In the genomic region with DNA sequence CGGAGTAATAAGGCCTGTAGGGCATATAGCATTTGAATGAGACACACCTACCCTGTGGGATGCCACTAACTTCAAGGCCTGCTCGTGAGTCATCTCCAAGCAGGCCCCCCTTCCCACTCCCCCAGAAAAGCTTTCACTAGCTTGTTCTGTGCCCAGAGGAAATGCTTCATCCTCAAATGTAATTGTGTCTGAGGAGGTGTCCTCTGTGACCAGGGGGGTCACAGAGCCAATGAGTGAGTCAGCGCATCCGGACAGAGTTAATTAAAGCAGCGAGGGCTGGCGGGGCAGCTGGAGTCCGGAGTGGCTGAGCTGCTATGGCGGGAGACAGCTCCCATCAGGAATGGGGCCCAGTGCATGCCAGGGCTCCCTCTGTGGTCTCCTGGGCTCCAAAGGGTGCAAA, we compare ENCODE assay signal across 14 cellular contexts. TPM values are rescaled to one million over a fixed set of nuclear protein-coding genes. Genes with fewer than 3 reads are reported as not detected.
A peak's percentile ranks its signal among the peaks of the same experiment; 100 is the strongest.
DNase-seq lines count a peak whose midpoint lies in the region; ATAC-seq, FAIRE-seq and TF ChIP-seq lines count a peak whose summit lies in the region.
"Had no signal": no experiment of that assay in that cellular context is flagged by ENCODE, and none has a peak within 500 bp of the region (broad histone marks: within the 10 kb centered on the region; RNA-seq: fewer than 3 reads in every experiment).

No MANE protein-coding gene starts in this region.

- no peak overlapping the region for H3K27ac Mint-ChIP-seq in type B pancreatic cell
- H3K27ac Mint-ChIP-seq: activated CD4-positive, alpha-beta T cell treated with anti-CD3 and anti-CD28 coated beads, Interleukin-2, amount 10 ng/mL, durations not matched to agents 7 days and 5 days had no signal

- H3K4me3 Mint-ChIP-seq in type B pancreatic cell = no peak overlapping the region
- H3K4me3 Mint-ChIP-seq: activated CD4-positive, alpha-beta T cell treated with anti-CD3 and anti-CD28 coated beads, Interleukin-2, amount 10 ng/mL, durations not matched to agents 7 days and 5 days had no signal

- FAIRE-seq in D721Med (lab: Jason Lieb, UNC) = no peak
- FAIRE-seq: GM12878 had no signal

- H3K4me3 ChIP-seq in MG63 = no peak overlapping the region
- no peak overlapping the region for H3K4me3 ChIP-seq in mammary epithelial cell (replicated peaks in 1 of 3; ENCODE audit: insufficient read depth in 1 of 3, low read depth in 2 of 3, low read length in 3 of 3)
- no peak overlapping the region for H3K4me3 ChIP-seq in kidney epithelial cell (ENCODE audit: low read depth, low read length)
- no peak overlapping the region for H3K4me3 ChIP-seq in coronary artery
- H3K4me3 ChIP-seq: GM12878, transverse colon had no signal

- dilution Hi-C loops in mammary epithelial cell (cut with HindIII; ENCODE audit: low sequenced_read_pairs) = no loop called here

- 42% methylated on average over 8 of the region's 8 CpGs for WGBS in mammary epithelial cell (ENCODE audit: low coverage, missing lambda C conversion rate)

- H3K36me3 ChIP-seq in MG63 (no peaks in the 10 kb centered on the region), mammary epithelial cell (ENCODE audit: insufficient read depth, low read length) (no peaks in the 10 kb centered on the region), kidney epithelial cell (ENCODE audit: control insufficient read depth, insufficient read depth, low read length) (no peaks in the 10 kb centered on the region)
- H3K36me3 ChIP-seq: transverse colon had no signal

- TF ChIP-seq CTCF in mammary epithelial cell (conservative IDR thresholded peaks at IDR 0.05 in 1 of 2, IDR thresholded peaks at IDR 0.05 in 1 of 2; ENCODE audit: extremely low read depth in 1 of 2, insufficient read depth in 1 of 2, low read depth in 1 of 2, low read length in 2 of 2) (no peak), kidney epithelial cell (IDR thresholded peaks at IDR 0.05; ENCODE audit: insufficient read depth, low read length, poor library complexity, severe bottlenecking) (no peak), type B pancreatic cell (conservative IDR thresholded peaks at IDR 0.05) (no peak), D721Med (IDR thresholded peaks at IDR 0.05; ENCODE audit: insufficient read depth, missing control alignments) (no peak), coronary artery (IDR thresholded peaks at IDR 0.05) (no peak)

- H3K4me2 ChIP-seq in mammary epithelial cell (ENCODE audit: insufficient read depth, low read depth, low read length) = no peak overlapping the region

- no peak overlapping the region for H3K27ac ChIP-seq in mammary epithelial cell (ENCODE audit: insufficient read depth, low read depth, low read length)
- H3K27ac ChIP-seq in coronary artery = no peak overlapping the region
- H3K27ac ChIP-seq: transverse colon had no signal

- CTCF ChIA-PET in mammary epithelial cell (lab: Charles Lee; ENCODE audit: low non-redundant PET) = no interaction called here

- no peaks in the 10 kb centered on the region for H3K9me3 Mint-ChIP-seq in type B pancreatic cell
- H3K9me3 Mint-ChIP-seq: activated CD4-positive, alpha-beta T cell treated with anti-CD3 and anti-CD28 coated beads, Interleukin-2, amount 10 ng/mL, durations not matched to agents 7 days and 5 days had no signal

- no peaks in the 10 kb centered on the region for H3K36me3 Mint-ChIP-seq in type B pancreatic cell

- peaks cover 17% of the 10 kb centered on the region for H3K4me1 Mint-ChIP-seq in type B pancreatic cell (ENCODE audit: unreplicated experiment)

- no peaks in the 10 kb centered on the region for H3K27me3 ChIP-seq in MG63
- H3K27me3 ChIP-seq in mammary epithelial cell (ENCODE audit: insufficient read depth, low read length) = no peaks in the 10 kb centered on the region
- peaks cover 2% of the 10 kb centered on the region for H3K27me3 ChIP-seq in kidney epithelial cell (ENCODE audit: control insufficient read depth, insufficient read depth, low read length)

- in situ Hi-C loops in mammary epithelial cell (cut with MboI; ENCODE audit: low sequenced_read_pairs in 2 of 2) = no loop called here

- intact Hi-C loops in mammary epithelial cell (cut with micrococcal nuclease) = no loop called here

- peaks cover 17% of the 10 kb centered on the region for H3K4me1 ChIP-seq in mammary epithelial cell (ENCODE audit: insufficient read depth, low read length)

- H3K9ac ChIP-seq in mammary epithelial cell (ENCODE audit: insufficient read depth, low read length) = no peak overlapping the region

- DNase-seq in AG08396 (ENCODE audit: low spot score) (peak; percentile 36), MG63 (peak; percentile 73), mammary epithelial cell (peak; percentile 65), kidney epithelial cell (ENCODE audit: low read depth) (peak; percentile 70), type B pancreatic cell (ENCODE audit: extremely low spot score, unreplicated experiment) (no peak), D721Med (ENCODE audit: insufficient read length, low spot score) (no peak), coronary artery (ENCODE audit: low spot score) (no peak)
- DNase-seq: activated CD4-positive, alpha-beta T cell treated with anti-CD3 and anti-CD28 coated beads, Interleukin-2, amount 10 ng/mL, durations not matched to agents 7 days and 5 days; AML-193; left colon; NCI-H526; transverse colon had no signal

- no peak for ATAC-seq in HG02852 (IDR thresholded peaks at IDR 0.05; ENCODE audit: unreplicated experiment)
- ATAC-seq: GM12878, left colon had no signal

- H2AFZ ChIP-seq in mammary epithelial cell (ENCODE audit: low read depth, low read length) = no peak overlapping the region

- no peaks in the 10 kb centered on the region for H4K20me1 ChIP-seq in mammary epithelial cell (ENCODE audit: insufficient read depth, low read length)

- peaks cover 50% of the 10 kb centered on the region for H3K27me3 Mint-ChIP-seq in type B pancreatic cell

- H3K79me2 ChIP-seq in mammary epithelial cell (ENCODE audit: insufficient read depth, low read length) = no peaks in the 10 kb centered on the region

- H3K9me3 ChIP-seq in MG63 (no peaks in the 10 kb centered on the region), mammary epithelial cell (replicated peaks; ENCODE audit: insufficient read depth, low read length) (no peaks in the 10 kb centered on the region)
- H3K9me3 ChIP-seq: transverse colon had no signal

- BruUV-seq in mammary epithelial cell (replicated peaks; lab: Mats Ljungman, UMichigan) = no TSS peak

RNA-seq across cellular contexts. Expression of a gene that starts 27.0 kb away (rescaled TPM):
- total RNA-seq in MG63 (2014; rRNA removed; shearing (Covaris generic); ENCODE audit: low replicate concordance) = 0.03 TPM in 1 of 2 replicates, not detected in the other
- total RNA-seq in mammary epithelial cell = under 1 TPM in 1 of 2 donors, not detected in 1; 0.14 TPM
- polyA plus RNA-seq in mammary epithelial cell = 0.01 TPM
- not detected for polyA minus RNA-seq in mammary epithelial cell
- total RNA-seq in kidney epithelial cell = 0.07 TPM in 1 of 2 replicates, not detected in the other
- 0.40 and 0.94 TPM in 2 replicates for total RNA-seq in type B pancreatic cell (ENCODE audit: low replicate concordance)

Comparison
In these comparisons a context has a peak if more than half of its experiments do, and no peak if none do; other contexts are left out.
1. DNase-seq: peak in AG08396 (single experiment), MG63 (single experiment), mammary epithelial cell (single experiment) and kidney epithelial cell (single experiment); none in type B pancreatic cell (single experiment), D721Med (single experiment) and coronary artery (single experiment).